Comparison of ENCODE assay signal across 16 cellular contexts in the genomic region with DNA sequence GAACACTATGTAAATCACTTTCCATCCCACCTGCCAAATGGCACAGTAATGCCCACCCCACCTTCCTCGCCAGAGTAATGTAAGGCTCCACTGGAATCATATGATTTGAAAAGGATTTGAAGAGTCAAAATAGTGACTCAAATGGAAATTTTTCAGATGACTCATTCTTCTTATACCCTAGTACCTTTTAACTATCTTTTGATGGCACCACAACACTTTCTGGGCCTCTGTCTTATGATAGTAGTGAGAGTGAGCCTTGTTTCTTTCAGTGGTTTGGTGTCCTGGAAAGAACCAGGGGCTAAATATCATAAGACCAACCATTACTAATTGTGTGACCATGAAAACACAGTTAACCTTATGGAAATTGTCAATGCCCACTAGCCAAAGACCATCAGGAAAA.
DNase-seq lines count a peak whose midpoint lies in the region; ATAC-seq and TF ChIP-seq lines count a peak whose summit lies in the region.
"Had no signal": no experiment of that assay in that cellular context is flagged by ENCODE, and none has a peak within 500 bp of the region (broad histone marks: within the 10 kb centered on the region; RNA-seq: fewer than 3 reads in every experiment).

No MANE protein-coding gene starts in this region.

- H3K4me3 ChIP-seq in fibroblast of mammary gland (ENCODE audit: control insufficient read depth, low read depth, low read length): no peak overlapping the region
- H3K4me3 ChIP-seq: K562, right atrium auricular region had no signal

- H3K9me3 Mint-ChIP-seq in endothelial cell (ENCODE audit: unreplicated experiment): no peaks in the 10 kb centered on the region
- H3K9me3 Mint-ChIP-seq: activated CD4-positive, alpha-beta T cell treated with anti-CD3 and anti-CD28 coated beads, Interleukin-2, amount 10 ng/mL, durations not matched to agents 24 days and 14 days had no signal

- ATAC-seq in GM18861 (IDR thresholded peaks at IDR 0.05; ENCODE audit: unreplicated experiment) (peak; percentile 67), GM21717 (IDR thresholded peaks at IDR 0.05; ENCODE audit: unreplicated experiment) (peak; percentile 65), HG03159 (IDR thresholded peaks at IDR 0.05; ENCODE audit: unreplicated experiment) (peak; percentile 49), GM19328 (IDR thresholded peaks at IDR 0.05; ENCODE audit: unreplicated experiment) (no peak)
- ATAC-seq: K562; naive thymus-derived CD4-positive, alpha-beta T cell had no signal

- TF ChIP-seq CTCF in fibroblast of mammary gland (conservative IDR thresholded peaks at IDR 0.05; ENCODE audit: control insufficient read depth, insufficient read depth, low read depth, low read length) (no peak), endothelial cell (IDR thresholded peaks at IDR 0.05; ENCODE audit: unreplicated experiment) (no peak), GM10248 (IDR thresholded peaks at IDR 0.05; ENCODE audit: control extremely low read depth, extremely low read depth, low read depth, missing control alignments) (no peak)

- CTCF ChIA-PET in GM10248 (lab: Yijun Ruan, JAX): interaction anchor here (1.2 to 2.3 kb wide), 4 partner anchors 10 to 1759 kb away, joined by 3 to 5 read pairs (median 4); no protein-coding TSS in a partner anchor

- no peak overlapping the region for H3K4me3 Mint-ChIP-seq in endothelial cell (ENCODE audit: unreplicated experiment)
- H3K4me3 Mint-ChIP-seq: activated CD4-positive, alpha-beta T cell treated with anti-CD3 and anti-CD28 coated beads, Interleukin-2, amount 10 ng/mL, durations not matched to agents 24 days and 14 days; naive thymus-derived CD4-positive, alpha-beta T cell had no signal

- no peaks in the 10 kb centered on the region for H3K27me3 Mint-ChIP-seq in endothelial cell (ENCODE audit: unreplicated experiment)

- POLR2A ChIA-PET in GM10248 (lab: Yijun Ruan, JAX): no interaction called here

- no peaks in the 10 kb centered on the region for H3K4me1 Mint-ChIP-seq in endothelial cell (ENCODE audit: unreplicated experiment)
- H3K4me1 Mint-ChIP-seq: activated CD4-positive, alpha-beta T cell treated with anti-CD3 and anti-CD28 coated beads, Interleukin-2, amount 10 ng/mL, durations not matched to agents 24 days and 14 days; naive thymus-derived CD4-positive, alpha-beta T cell had no signal

- DNase-seq in fibroblast of mammary gland (ENCODE audit: low read depth) (peak; percentile 29), endothelial cell (ENCODE audit: low spot score) (no peak), hippocampal formation (lab: John Stamatoyannopoulos, UW) (no peak), GM10248 (ENCODE audit: extremely low spot score) (no peak)
- DNase-seq: activated CD4-positive, alpha-beta T cell treated with anti-CD3 and anti-CD28 coated beads, Interleukin-2, amount 10 ng/mL, durations not matched to agents 24 days and 14 days; C1 segment of cervical spinal cord; central memory CD4-positive, alpha-beta T cell; naive thymus-derived CD4-positive, alpha-beta T cell; NCI-H2029 treated with DMSO at 0.1 percent for 48 hours; stimulated activated CD4-positive, alpha-beta T cell treated with anti-CD3 and anti-CD28 coated beads, Interleukin-4, amount 100 ng/mL, for 24 hours had no signal

- no peaks in the 10 kb centered on the region for H3K36me3 Mint-ChIP-seq in endothelial cell (ENCODE audit: low read depth, unreplicated experiment)
- H3K36me3 Mint-ChIP-seq: naive thymus-derived CD4-positive, alpha-beta T cell had no signal

- H3K27ac Mint-ChIP-seq in endothelial cell (ENCODE audit: unreplicated experiment): no peak overlapping the region
- H3K27ac Mint-ChIP-seq: activated CD4-positive, alpha-beta T cell treated with anti-CD3 and anti-CD28 coated beads, Interleukin-2, amount 10 ng/mL, durations not matched to agents 24 days and 14 days; naive thymus-derived CD4-positive, alpha-beta T cell had no signal
